6 cellular contexts compared by ENCODE assay signal in genomic region chr16:50014211-50014610, GRCh38. TPM values are rescaled to one million over a fixed set of nuclear protein-coding genes. Genes with fewer than 3 reads are reported as not detected.
DNase-seq lines count a peak whose midpoint lies in the region; ATAC-seq, FAIRE-seq and TF ChIP-seq lines count a peak whose summit lies in the region.
"Not testable (repeated sequence)": the region's sequence is repeated elsewhere in the genome, so short reads cannot be mapped to it uniquely, and the experiment has no call there.

No MANE protein-coding gene starts in this region.

- H3K9me3 ChIP-seq in HepG2 (ENCODE audit: low read length); trophoblast cell (ENCODE audit: insufficient read depth, low read depth, low read length): not testable (repeated sequence)

- peaks cover 27% of the 10 kb centered on the region for H3K4me1 ChIP-seq in HepG2 (ENCODE audit: insufficient read depth, low read length)
- H3K4me1 ChIP-seq in trophoblast cell (ENCODE audit: control insufficient read depth in 1 of 2, insufficient read depth in 2 of 2, low read length in 2 of 2), result not testable (repeated sequence)

- H2AK5ac ChIP-seq in trophoblast cell (ENCODE audit: low read length), result not testable (repeated sequence)

- not testable (repeated sequence) for H3K4ac ChIP-seq in trophoblast cell (ENCODE audit: low read depth, low read length)

- not testable (repeated sequence) for H3K9ac ChIP-seq in HepG2 (ENCODE audit: insufficient read depth, low read depth, low read length); trophoblast cell (ENCODE audit: low read length)

- 45% methylated on average over 8 of the region's 8 CpGs for WGBS in HepG2 (ENCODE audit: low lambda C conversion rate)
- WGBS in trophoblast cell (ENCODE audit: extremely low coverage, insufficient coverage, insufficient read length), result no CpG with 5 or more reads among the region's 8 CpGs

- CTCF ChIA-PET in HepG2 (lab: Yijun Ruan, JAX; ENCODE audit: low intra/inter-chr PET ratio, low total read pairs), result not testable (repeated sequence)

- not testable (repeated sequence) for H3K14ac ChIP-seq in trophoblast cell (ENCODE audit: low read length)

- H3K27me3 ChIP-seq in HepG2 (ENCODE audit: control insufficient read depth in 1 of 2, insufficient read depth in 2 of 2, low read length in 2 of 2); trophoblast cell (ENCODE audit: insufficient read depth, low read length): not testable (repeated sequence)

- H4K91ac ChIP-seq in trophoblast cell (ENCODE audit: low read depth, low read length), result not testable (repeated sequence)

- not testable (repeated sequence) for BruUV-seq in HepG2 (replicated peaks; lab: Mats Ljungman, UMichigan)

- not testable (repeated sequence) for H3K27ac ChIP-seq in HepG2 (ENCODE audit: extremely low read length, insufficient read depth, low read length); trophoblast cell (ENCODE audit: low read depth, low read length)

- DNase-seq in EH (ENCODE audit: low read depth) (peak; percentile 4), M059J (ENCODE audit: low read depth) (peak; percentile 46), astrocyte of the hippocampus (ENCODE audit: low read depth, low spot score) (peak; percentile 7), islet precursor cell (peak; percentile 90), trophoblast cell (peak; percentile 93 to 97)
- DNase-seq in HepG2 (ENCODE audit: low spot score), result not testable (repeated sequence)

- TF ChIP-seq CTCF in HepG2 (CRISPR knock-in tag; IDR thresholded peaks at IDR 0.05), result not testable (repeated sequence)

- not testable (repeated sequence) for H3K18ac ChIP-seq in trophoblast cell (ENCODE audit: low read length)

- H2BK12ac ChIP-seq in trophoblast cell (ENCODE audit: low read length), result not testable (repeated sequence)

- H3K4me2 ChIP-seq in HepG2 (ENCODE audit: low read depth, low read length); trophoblast cell (ENCODE audit: low read length): not testable (repeated sequence)

- FAIRE-seq in HepG2 (lab: Jason Lieb, UNC), result not testable (repeated sequence)

- H3K79me2 ChIP-seq in HepG2 (ENCODE audit: insufficient read depth, low read length); trophoblast cell (ENCODE audit: control insufficient read depth, insufficient read depth, low read length, poor library complexity): not testable (repeated sequence)

- H3K23ac ChIP-seq in trophoblast cell (ENCODE audit: low read length), result not testable (repeated sequence)

- in situ Hi-C loops in HepG2 (cut with HindIII; ENCODE audit: extremely low pct_ligation_motif_present, low pct_unique_long_range_greater_than_20kb), result not testable (repeated sequence)

- not testable (repeated sequence) for TF ChIP-seq POLR2A in HepG2 (IDR thresholded peaks at IDR 0.05; ENCODE audit: insufficient read depth in 1 of 2, low read depth in 2 of 2, low read length in 2 of 2)

- H2AFZ ChIP-seq in HepG2 (ENCODE audit: low read length); trophoblast cell (ENCODE audit: insufficient read depth, low read length, poor library complexity): not testable (repeated sequence)

- not testable (repeated sequence) for H4K12ac ChIP-seq in trophoblast cell (ENCODE audit: low read depth, low read length)

- not testable (repeated sequence) for ATAC-seq in HepG2

- not testable (repeated sequence) for H2BK5ac ChIP-seq in trophoblast cell (ENCODE audit: low read depth, low read length, poor library complexity)

- TF ChIP-seq RAD21 in HepG2 (CRISPR knock-in tag; IDR thresholded peaks at IDR 0.05), result not testable (repeated sequence)

- not testable (repeated sequence) for H4K20me1 ChIP-seq in HepG2 (ENCODE audit: insufficient read depth, low read length)

- TF ChIP-seq EP300 in HepG2 (IDR thresholded peaks at IDR 0.05; ENCODE audit: low read depth in 2 of 2, low read length in 2 of 2); HepG2 (CRISPR knock-in tag; IDR thresholded peaks at IDR 0.05; ENCODE audit: borderline replicate concordance): not testable (repeated sequence)

- POLR2A ChIA-PET in HepG2 (lab: Yijun Ruan, JAX), result not testable (repeated sequence)

- H4K8ac ChIP-seq in trophoblast cell (ENCODE audit: low read depth, low read length), result not testable (repeated sequence)

- H3K79me1 ChIP-seq in trophoblast cell (ENCODE audit: low read length), result not testable (repeated sequence)

- H2BK120ac ChIP-seq in trophoblast cell (ENCODE audit: insufficient read depth, low read length, poor library complexity), result not testable (repeated sequence)

- not testable (repeated sequence) for H3K4me3 ChIP-seq in HepG2 (replicated peaks in 1 of 3; ENCODE audit: insufficient read depth in 1 of 3, low read depth in 2 of 3, low read length in 3 of 3); trophoblast cell (ENCODE audit: low read depth, low read length)

- intact Hi-C loops in HepG2 (cut with micrococcal nuclease; ENCODE audit: unreplicated experiment), result not testable (repeated sequence)

- H3K36me3 ChIP-seq in HepG2 (replicated peaks in 1 of 2; ENCODE audit: control insufficient read depth in 1 of 2, insufficient read depth in 2 of 2, low read length in 2 of 2); trophoblast cell (ENCODE audit: control insufficient read depth in 1 of 2, insufficient read depth in 2 of 2, low read length in 2 of 2): not testable (repeated sequence)

TF ChIP-seq in HepG2, 621 proteins besides CTCF, POLR2A, EP300 and RAD21:
- peak; percentile 20; the same call in 1 of the 2 replicates for TF ChIP-seq FOSL2 (CRISPR knock-in tag; IDR thresholded peaks at IDR 0.05)

RNA-seq across cellular contexts. Expression of gene CNEP1R1, which starts 10.8 kb away (rescaled TPM):
- total RNA-seq in M059J (2014; rRNA removed; shearing (Covaris generic)), result 39.5 and 43.4 TPM in 2 replicates
- total RNA-seq in HepG2 (2016; rRNA removed; fragmentation: Illumina TruSeq; extraction: Trizol), result 22.9 and 23.6 TPM in 2 replicates
- 10.6 and 11.2 TPM in 2 replicates for total RNA-seq in HepG2 (2016; cell fraction: cytosol; rRNA removed; fragmentation: Illumina TruSeq; extraction: Trizol; ENCODE audit: low read depth)
- 20.7 and 24.2 TPM in 2 replicates for total RNA-seq in HepG2 (2016; cell fraction: insoluble cytoplasmic fraction; rRNA removed; fragmentation: Illumina TruSeq; extraction: Trizol)
- total RNA-seq in HepG2 (2016; cell fraction: membrane; rRNA removed; fragmentation: Illumina TruSeq; extraction: Trizol), result 25.2 and 28.8 TPM in 2 replicates
- 23.6 and 26.4 TPM in 2 replicates for total RNA-seq in HepG2 (2016; cell fraction: nucleus; rRNA removed; fragmentation: Illumina TruSeq; extraction: Trizol)
- 25.3 and 26.8 TPM in 2 replicates for polyA plus RNA-seq in HepG2 (2011; rRNA removed)
- polyA plus RNA-seq in HepG2 (2011; cell fraction: cytosol; rRNA removed), result 13.4 and 20.7 TPM in 2 replicates
- polyA plus RNA-seq in HepG2 (2011; cell fraction: nucleus; rRNA removed), result 25.5 and 34.1 TPM in 2 replicates
- 15.1 and 16.1 TPM in 2 replicates for polyA plus RNA-seq in HepG2 (2012)
- polyA plus RNA-seq in HepG2 (2016; cell fraction: cytosol; fragmentation: Illumina TruSeq; extraction: Trizol; ENCODE audit: low read depth), result 5.8 and 6.8 TPM in 2 replicates
- polyA plus RNA-seq in HepG2 (2016; cell fraction: insoluble cytoplasmic fraction; fragmentation: Illumina TruSeq; extraction: Trizol; ENCODE audit: low read depth), result 17.2 and 18.5 TPM in 2 replicates
- polyA plus RNA-seq in HepG2 (2016; cell fraction: membrane; fragmentation: Illumina TruSeq; extraction: Trizol; ENCODE audit: low read depth), result 12.5 and 13.8 TPM in 2 replicates
- polyA plus RNA-seq in HepG2 (2016; cell fraction: nucleus; fragmentation: Illumina TruSeq; extraction: Trizol; ENCODE audit: insufficient read depth, low read depth), result 46.2 and 46.7 TPM in 2 replicates
- 9.1 and 15.4 TPM in 2 replicates for polyA minus RNA-seq in HepG2 (2011; rRNA and poly(A)+ RNA removed; ENCODE audit: low replicate concordance)
- polyA minus RNA-seq in HepG2 (2011; cell fraction: cytosol; rRNA and poly(A)+ RNA removed), result 17.9 and 22.7 TPM in 2 replicates
- polyA minus RNA-seq in HepG2 (2011; cell fraction: nucleus; rRNA and poly(A)+ RNA removed), result 30.4 and 32.3 TPM in 2 replicates
- 16.7 and 17.0 TPM in 2 replicates for polyA plus RNA-seq in trophoblast cell (2013)

RNA-seq across cellular contexts. Expression of gene HEATR3, which starts 51.6 kb away (rescaled TPM):
- total RNA-seq in M059J (2014; rRNA removed; shearing (Covaris generic)), result 15.8 and 24.1 TPM in 2 replicates
- 52.4 and 60.2 TPM in 2 replicates for total RNA-seq in HepG2 (2016; rRNA removed; fragmentation: Illumina TruSeq; extraction: Trizol)
- total RNA-seq in HepG2 (2016; cell fraction: cytosol; rRNA removed; fragmentation: Illumina TruSeq; extraction: Trizol; ENCODE audit: low read depth), result 12.4 and 12.6 TPM in 2 replicates
- 53.9 and 59.2 TPM in 2 replicates for total RNA-seq in HepG2 (2016; cell fraction: insoluble cytoplasmic fraction; rRNA removed; fragmentation: Illumina TruSeq; extraction: Trizol)
- total RNA-seq in HepG2 (2016; cell fraction: membrane; rRNA removed; fragmentation: Illumina TruSeq; extraction: Trizol), result 26.4 and 27.6 TPM in 2 replicates
- 47.4 and 53.4 TPM in 2 replicates for total RNA-seq in HepG2 (2016; cell fraction: nucleus; rRNA removed; fragmentation: Illumina TruSeq; extraction: Trizol)
- 22.4 and 26.8 TPM in 2 replicates for polyA plus RNA-seq in HepG2 (2011; rRNA removed)
- polyA plus RNA-seq in HepG2 (2011; cell fraction: cytosol; rRNA removed), result 15.4 and 17.6 TPM in 2 replicates
- polyA plus RNA-seq in HepG2 (2011; cell fraction: nucleus; rRNA removed), result 77.8 and 81.6 TPM in 2 replicates
- 17.6 and 19.5 TPM in 2 replicates for polyA plus RNA-seq in HepG2 (2012)
- 4.8 and 5.2 TPM in 2 replicates for polyA plus RNA-seq in HepG2 (2016; cell fraction: cytosol; fragmentation: Illumina TruSeq; extraction: Trizol; ENCODE audit: low read depth)
- polyA plus RNA-seq in HepG2 (2016; cell fraction: insoluble cytoplasmic fraction; fragmentation: Illumina TruSeq; extraction: Trizol; ENCODE audit: low read depth), result 34.2 and 38.9 TPM in 2 replicates
- polyA plus RNA-seq in HepG2 (2016; cell fraction: membrane; fragmentation: Illumina TruSeq; extraction: Trizol; ENCODE audit: low read depth), result 11.1 and 12.7 TPM in 2 replicates
- polyA plus RNA-seq in HepG2 (2016; cell fraction: nucleus; fragmentation: Illumina TruSeq; extraction: Trizol; ENCODE audit: insufficient read depth, low read depth), result 85.8 and 86.3 TPM in 2 replicates
- 29.3 and 29.9 TPM in 2 replicates for polyA minus RNA-seq in HepG2 (2011; rRNA and poly(A)+ RNA removed; ENCODE audit: low replicate concordance)
- 12.7 and 13.7 TPM in 2 replicates for polyA minus RNA-seq in HepG2 (2011; cell fraction: cytosol; rRNA and poly(A)+ RNA removed)
- 28.8 and 30.3 TPM in 2 replicates for polyA minus RNA-seq in HepG2 (2011; cell fraction: nucleus; rRNA and poly(A)+ RNA removed)
- 9.9 and 12.6 TPM in 2 replicates for polyA plus RNA-seq in trophoblast cell (2013)
